1 cellular context compared by ENCODE assay signal in the genomic region with DNA sequence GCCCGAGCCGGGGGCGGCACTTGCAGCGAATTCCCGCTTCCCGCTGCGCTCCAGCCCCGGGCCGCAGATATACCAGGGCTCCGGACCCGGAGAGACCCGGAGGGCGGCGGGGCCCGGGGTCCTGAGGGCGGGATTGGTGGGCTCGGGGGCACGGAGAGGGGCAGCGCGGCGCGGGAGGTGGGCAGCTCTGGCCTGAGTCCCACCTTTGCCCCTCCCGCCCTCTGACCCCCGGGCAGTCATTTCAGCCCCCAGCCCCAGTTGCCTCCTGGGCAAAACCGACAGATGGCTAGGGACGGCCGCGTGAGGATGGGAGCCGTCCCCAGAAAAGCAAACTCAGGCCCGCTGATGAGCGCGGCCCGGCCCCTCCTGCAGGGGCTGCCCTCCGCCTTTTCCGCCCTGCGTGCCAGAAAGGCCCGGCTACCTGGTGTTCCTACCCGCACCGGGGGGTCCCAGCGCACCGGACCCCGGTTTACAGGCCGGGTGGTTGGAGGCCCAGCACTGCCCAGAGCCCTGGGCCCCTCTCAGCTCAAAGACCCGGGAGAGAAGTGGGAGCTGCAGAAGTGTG.
TF ChIP-seq lines count a peak whose summit lies in the region.

No MANE protein-coding gene starts in this region.

TF ChIP-seq in GM12878, 131 proteins besides CTCF, POLR2A, EP300 and RAD21:
- TF ChIP-seq, protein P1, sequence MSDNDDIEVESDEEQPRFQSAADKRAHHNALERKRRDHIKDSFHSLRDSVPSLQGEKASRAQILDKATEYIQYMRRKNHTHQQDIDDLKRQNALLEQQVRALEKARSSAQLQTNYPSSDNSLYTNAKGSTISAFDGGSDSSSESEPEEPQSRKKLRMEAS (IDR thresholded peaks at IDR 0.05; ENCODE audit: low read depth, low read length), result 0 out of 2 replicates have a peak, but pooled peaks have one; percentile 7
- TF ChIP-seq, protein P2, sequence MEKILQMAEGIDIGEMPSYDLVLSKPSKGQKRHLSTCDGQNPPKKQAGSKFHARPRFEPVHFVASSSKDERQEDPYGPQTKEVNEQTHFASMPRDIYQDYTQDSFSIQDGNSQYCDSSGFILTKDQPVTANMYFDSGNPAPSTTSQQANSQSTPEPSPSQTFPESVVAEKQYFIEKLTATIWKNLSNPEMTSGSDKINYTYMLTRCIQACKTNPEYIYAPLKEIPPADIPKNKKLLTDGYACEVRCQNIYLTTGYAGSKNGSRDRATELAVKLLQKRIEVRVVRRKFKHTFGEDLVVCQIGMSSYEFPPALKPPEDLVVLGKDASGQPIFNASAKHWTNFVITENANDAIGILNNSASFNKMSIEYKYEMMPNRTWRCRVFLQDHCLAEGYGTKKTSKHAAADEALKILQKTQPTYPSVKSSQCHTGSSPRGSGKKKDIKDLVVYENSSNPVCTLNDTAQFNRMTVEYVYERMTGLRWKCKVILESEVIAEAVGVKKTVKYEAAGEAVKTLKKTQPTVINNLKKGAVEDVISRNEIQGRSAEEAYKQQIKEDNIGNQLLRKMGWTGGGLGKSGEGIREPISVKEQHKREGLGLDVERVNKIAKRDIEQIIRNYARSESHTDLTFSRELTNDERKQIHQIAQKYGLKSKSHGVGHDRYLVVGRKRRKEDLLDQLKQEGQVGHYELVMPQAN (conservative IDR thresholded peaks at IDR 0.05), result no peak
- peak in 1 of 2 experiments; percentile 9; a peak in 1 of 4 replicates for TF ChIP-seq IKZF2 (IDR thresholded peaks at IDR 0.05)
- TF ChIP-seq, protein P3, sequence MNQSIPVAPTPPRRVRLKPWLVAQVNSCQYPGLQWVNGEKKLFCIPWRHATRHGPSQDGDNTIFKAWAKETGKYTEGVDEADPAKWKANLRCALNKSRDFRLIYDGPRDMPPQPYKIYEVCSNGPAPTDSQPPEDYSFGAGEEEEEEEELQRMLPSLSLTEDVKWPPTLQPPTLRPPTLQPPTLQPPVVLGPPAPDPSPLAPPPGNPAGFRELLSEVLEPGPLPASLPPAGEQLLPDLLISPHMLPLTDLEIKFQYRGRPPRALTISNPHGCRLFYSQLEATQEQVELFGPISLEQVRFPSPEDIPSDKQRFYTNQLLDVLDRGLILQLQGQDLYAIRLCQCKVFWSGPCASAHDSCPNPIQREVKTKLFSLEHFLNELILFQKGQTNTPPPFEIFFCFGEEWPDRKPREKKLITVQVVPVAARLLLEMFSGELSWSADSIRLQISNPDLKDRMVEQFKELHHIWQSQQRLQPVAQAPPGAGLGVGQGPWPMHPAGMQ (IDR thresholded peaks at IDR 0.05; ENCODE audit: borderline replicate concordance), result no peak
